In genomic region chr7:122802211-122802833, GRCh38 we compare ENCODE assay signal across 9 cellular contexts.
DNase-seq lines count a peak whose midpoint lies in the region; ATAC-seq and TF ChIP-seq lines count a peak whose summit lies in the region.
"Had no signal": no experiment of that assay in that cellular context is flagged by ENCODE, and none has a peak within 500 bp of the region (broad histone marks: within the 10 kb centered on the region; RNA-seq: fewer than 3 reads in every experiment).

No MANE protein-coding gene starts in this region.

- no peaks in the 10 kb centered on the region for H3K27me3 ChIP-seq in left lung

- intact Hi-C loops in left lung (cut with DNase I) = no loop called here

- H3K4me3 ChIP-seq in left lung = no peak overlapping the region
- H3K4me3 ChIP-seq: lung had no signal

- H3K27ac ChIP-seq in left lung = peak overlapping the region in 1 of 2 donors; percentile 70

- no peaks in the 10 kb centered on the region for H3K36me3 ChIP-seq in left lung

- no peaks in the 10 kb centered on the region for H3K4me1 ChIP-seq in left lung

- peak; percentile 70 for ATAC-seq in HG02973 (IDR thresholded peaks at IDR 0.05; ENCODE audit: unreplicated experiment)
- peak; percentile 49 for ATAC-seq in left lung
- no peak for ATAC-seq in GM21526 (IDR thresholded peaks at IDR 0.05; ENCODE audit: low FRiP score, unreplicated experiment)

- DNase-seq in DMS153 treated with DMSO at 0.1 percent for 48 hours (lab: John Stamatoyannopoulos, UW; ENCODE audit: unreplicated experiment) (peak; percentile 29), cerebellum (ENCODE audit: low spot score) (peak; percentile 16), left lung (no peak), LoVo (ENCODE audit: low spot score) (no peak), dedifferentiated amniotic fluid mesenchymal stem cell (ENCODE audit: extremely low spot score) (no peak)
- DNase-seq in activated naive CD4-positive, alpha-beta T cell treated with anti-CD3 and anti-CD28 coated beads, Interleukin-2, amount 50 U/mL, for 16 hours = no peak

- no peak for TF ChIP-seq CTCF in left lung (IDR thresholded peaks at IDR 0.05)

- no peaks in the 10 kb centered on the region for H3K9me3 ChIP-seq in left lung

Comparison
In these comparisons a context has a peak if more than half of its experiments do, and no peak if none do; other contexts are left out.
1. DNase-seq: peak in DMS153 treated with DMSO at 0.1 percent for 48 hours (single experiment) and cerebellum (single experiment); none in left lung (0 of 2), activated naive CD4-positive, alpha-beta T cell treated with anti-CD3 and anti-CD28 coated beads, Interleukin-2, amount 50 U/mL, for 16 hours (single experiment), LoVo (single experiment) and dedifferentiated amniotic fluid mesenchymal stem cell (single experiment).